16 cellular contexts compared by ENCODE assay signal in genomic region chr1:8353386-8353785, GRCh38. TPM values are rescaled to one million over a fixed set of nuclear protein-coding genes. Genes with fewer than 3 reads are reported as not detected.
DNase-seq lines count a peak whose midpoint lies in the region; ATAC-seq and TF ChIP-seq lines count a peak whose summit lies in the region.
"Had no signal": no experiment of that assay in that cellular context is flagged by ENCODE, and none has a peak within 500 bp of the region (broad histone marks: within the 10 kb centered on the region; RNA-seq: fewer than 3 reads in every experiment).

No MANE protein-coding gene starts in this region.

- H3K36me3 Mint-ChIP-seq in activated CD4-positive, alpha-beta memory T cell treated with anti-CD3 and anti-CD28 coated beads, Interleukin-2, amount 10 ng/mL, durations not matched to agents 7 days and 5 days (ENCODE audit: low read depth), result peaks cover 36% of the 10 kb centered on the region

- intact Hi-C loops in stomach (cut with DNase I; ENCODE audit: low total_unique reads), result no loop called here

- no peak for TF ChIP-seq EP300 in stomach (IDR thresholded peaks at IDR 0.05)

- no peaks in the 10 kb centered on the region for H3K27me3 Mint-ChIP-seq in activated CD4-positive, alpha-beta memory T cell treated with anti-CD3 and anti-CD28 coated beads, Interleukin-2, amount 10 ng/mL, durations not matched to agents 7 days and 5 days
- H3K27me3 Mint-ChIP-seq: activated B cell treated with CpG ODN at 0.5 μM for 24 hours had no signal

- CTCF ChIA-PET in HEK293 (lab: Yijun Ruan, JAX), result interaction anchor here (1.5 kb wide), 1 partner anchor 339 kb away, joined by 6 read pairs; no protein-coding TSS in a partner anchor
- CTCF ChIA-PET in activated CD4-positive, alpha-beta memory T cell treated with anti-CD3 and anti-CD28 coated beads, Interleukin-2, amount 10 ng/mL, durations not matched to agents 7 days and 5 days (lab: Charles Lee), result interaction anchor here (4.9 kb wide), 1 partner anchor 338 kb away, joined by 61 read pairs; no protein-coding TSS in a partner anchor

- ATAC-seq in HG03442 (IDR thresholded peaks at IDR 0.05; ENCODE audit: unreplicated experiment), result no peak

- WGBS in mesodermal cell (ENCODE audit: insufficient coverage in 2 of 2), 2 experiments, result 92 to 93% methylated on average over 11 to 12 of the region's 12 CpGs
- 63 to 77% (median 72%) methylated on average over 12 of the region's 12 CpGs for WGBS in stomach, 5 donors

- H3K9me3 ChIP-seq in HEK293 (ENCODE audit: control insufficient read depth, insufficient read depth, low read depth, low read length) (no peaks in the 10 kb centered on the region), mesodermal cell (ENCODE audit: control insufficient read depth, low read length) (no peaks in the 10 kb centered on the region), stomach (no peaks in the 10 kb centered on the region)

- no peaks in the 10 kb centered on the region for H3K4me1 Mint-ChIP-seq in activated CD4-positive, alpha-beta memory T cell treated with anti-CD3 and anti-CD28 coated beads, Interleukin-2, amount 10 ng/mL, durations not matched to agents 7 days and 5 days

- TF ChIP-seq POLR2A in stomach (IDR thresholded peaks at IDR 0.05), result no peak

- POLR2A ChIA-PET in HEK293 (lab: Yijun Ruan, JAX), result no interaction called here
- POLR2A ChIA-PET in activated CD4-positive, alpha-beta memory T cell treated with anti-CD3 and anti-CD28 coated beads, Interleukin-2, amount 10 ng/mL, durations not matched to agents 7 days and 5 days (lab: Charles Lee), result no interaction called here

- H3K4me1 ChIP-seq in HEK293 (ENCODE audit: control insufficient read depth, insufficient read depth, low read length) (no peaks in the 10 kb centered on the region), mesodermal cell (ENCODE audit: control insufficient read depth, insufficient read depth, low read length, poor library complexity, severe bottlenecking) (peaks cover 2% of the 10 kb centered on the region), stomach (peaks cover 9 to 67% (median 29%) of the 10 kb centered on the region in 4 donors)

- H3K27ac ChIP-seq in HEK293 (ENCODE audit: extremely low read depth, low read depth, low read length), result no peak overlapping the region
- peak overlapping the region; percentile 34 for H3K27ac ChIP-seq in cingulate gyrus (ENCODE audit: low read depth, low read length)
- peak overlapping the region; percentile 59 for H3K27ac ChIP-seq in mesodermal cell (ENCODE audit: low read depth, low read length, severe bottlenecking)
- peak overlapping the region; percentile 9 to 80 (median 64) for H3K27ac ChIP-seq in stomach

- H3K9me3 Mint-ChIP-seq in activated CD4-positive, alpha-beta memory T cell treated with anti-CD3 and anti-CD28 coated beads, Interleukin-2, amount 10 ng/mL, durations not matched to agents 7 days and 5 days, result no peaks in the 10 kb centered on the region
- H3K9me3 Mint-ChIP-seq: activated B cell treated with CpG ODN at 0.5 μM for 24 hours had no signal

- no peak overlapping the region for H3K27ac Mint-ChIP-seq in activated CD4-positive, alpha-beta memory T cell treated with anti-CD3 and anti-CD28 coated beads, Interleukin-2, amount 10 ng/mL, durations not matched to agents 7 days and 5 days
- H3K27ac Mint-ChIP-seq: activated B cell treated with CpG ODN at 0.5 μM for 24 hours had no signal

- H3K4me3 Mint-ChIP-seq in activated CD4-positive, alpha-beta memory T cell treated with anti-CD3 and anti-CD28 coated beads, Interleukin-2, amount 10 ng/mL, durations not matched to agents 7 days and 5 days, result no peak overlapping the region
- H3K4me3 Mint-ChIP-seq: activated B cell treated with CpG ODN at 0.5 μM for 24 hours had no signal

- DNase-seq in stomach, result no peak
- DNase-seq in activated CD4-positive, alpha-beta memory T cell treated with anti-CD3 and anti-CD28 coated beads, Interleukin-2, amount 10 ng/mL, durations not matched to agents 7 days and 5 days, result no peak
- no peak for DNase-seq in stimulated activated CD4-positive, alpha-beta T cell treated with anti-CD3 and anti-CD28 coated beads, Interleukin-4, amount 100 ng/mL, for 24 hours
- DNase-seq in NOMO-1 treated with DMSO at 0.1 percent for 48 hours (lab: John Stamatoyannopoulos, UW; ENCODE audit: unreplicated experiment), result no peak
- DNase-seq: activated B cell treated with CpG ODN at 0.5 μM for 24 hours; activated CD8-positive, alpha-beta memory T cell treated with anti-CD3 and anti-CD28 coated beads, Interleukin-2, amount 50 U/mL, for 4 hours; AML-193; MV-4-11; NCI-H226; SW 1271 had no signal

- no peaks in the 10 kb centered on the region for H3K27me3 ChIP-seq in stomach

- TF ChIP-seq CTCF in HEK293 (tag by site-specific recombination; IDR thresholded peaks at IDR 0.05), result no peak
- no peak for TF ChIP-seq CTCF in stomach (IDR thresholded peaks at IDR 0.05)

- H3K4me3 ChIP-seq in HEK293 (ENCODE audit: low read depth, low read length), result no peak overlapping the region
- H3K4me3 ChIP-seq in mesodermal cell (ENCODE audit: extremely low read depth, insufficient read depth, low read length, poor library complexity, severe bottlenecking), result no peak overlapping the region
- no peak overlapping the region for H3K4me3 ChIP-seq in stomach
- H3K4me3 ChIP-seq: smooth muscle cell had no signal

- H3K36me3 ChIP-seq in HEK293 (ENCODE audit: control insufficient read depth in 2 of 2, insufficient read depth in 1 of 2, low read length in 2 of 2) (peaks cover 0 to 60% of the 10 kb centered on the region in 2 experiments; a peak in 2 of 3 replicates), mesodermal cell (ENCODE audit: control insufficient read depth, insufficient read depth, low read length) (peaks cover 67% of the 10 kb centered on the region), stomach (peaks cover 47 to 62% (median 58%) of the 10 kb centered on the region in 4 donors)

TF ChIP-seq in HEK293, 187 proteins besides CTCF, POLR2A, EP300 and RAD21:
- TF ChIP-seq ZNF600 (tag by site-specific recombination; IDR thresholded peaks at IDR 0.05) (peak; percentile 61), ZBTB48 (tag by site-specific recombination; IDR thresholded peaks at IDR 0.05) (no peak), PRDM4 (tag by site-specific recombination; IDR thresholded peaks at IDR 0.05) (no peak), ZFHX2 (tag by site-specific recombination; conservative IDR thresholded peaks at IDR 0.05) (0 out of 2 replicates have a peak, but pooled peaks have one; percentile 18)

RNA-seq across cellular contexts. Expression of gene SLC45A1, which starts 35.5 kb away (rescaled TPM):
- polyA plus RNA-seq in mesodermal cell (2013, experiment 1 of 2), result 0.77 TPM
- polyA plus RNA-seq in mesodermal cell (2013, experiment 2 of 2), result 0.81 TPM
- 1 to 10 TPM in 2 of 5 donors, not detected in 3; 2.4 to 3.0 TPM for total RNA-seq in stomach
- polyA plus RNA-seq in stomach, result 1 to 10 TPM; 1.1 to 2.5 (median 1.6) TPM
- total RNA-seq in activated CD4-positive, alpha-beta memory T cell treated with anti-CD3 and anti-CD28 coated beads, Interleukin-2, amount 10 ng/mL, durations not matched to agents 7 days and 5 days, result under 1 TPM; 0.25 to 0.30 TPM
- total RNA-seq: OCI-LY7 had no signal
